11 cellular contexts compared by ENCODE assay signal in genomic region chr21:33109574-33110339, GRCh38. TPM values are rescaled to one million over a fixed set of nuclear protein-coding genes. Genes with fewer than 3 reads are reported as not detected.
A peak's percentile ranks its signal among the peaks of the same experiment; 100 is the strongest.
DNase-seq lines count a peak whose midpoint lies in the region; ATAC-seq and TF ChIP-seq lines count a peak whose summit lies in the region.
"Had no signal": no experiment of that assay in that cellular context is flagged by ENCODE, and none has a peak within 500 bp of the region (broad histone marks: within the 10 kb centered on the region; RNA-seq: fewer than 3 reads in every experiment).

No MANE protein-coding gene starts in this region.

- H3K4me3 ChIP-seq in HUES6 (ENCODE audit: low read depth, low read length): peak overlapping the region; percentile 63

- H3K36me3 Mint-ChIP-seq in WTC11: peaks cover 3% of the 10 kb centered on the region

- H3K4me3 Mint-ChIP-seq in WTC11: peak overlapping the region; percentile 74

- peak; percentile 67 for ATAC-seq in WTC11
- ATAC-seq in GM18519 (IDR thresholded peaks at IDR 0.05; ENCODE audit: low FRiP score, unreplicated experiment): no peak
- ATAC-seq in GM18858 (IDR thresholded peaks at IDR 0.05; ENCODE audit: unreplicated experiment): no peak

- H3K36me3 ChIP-seq in HUES6 (ENCODE audit: control insufficient read depth, insufficient read depth, low read length): no peaks in the 10 kb centered on the region

- CTCF ChIA-PET in WTC11 (lab: Charles Lee): interaction anchor here (0.8 to 1.9 kb wide), 4 partner anchors 11 to 85 kb away, joined by 3 to 9 read pairs (median 5); no protein-coding TSS in a partner anchor

- no peak overlapping the region for H3K9ac ChIP-seq in HUES6 (ENCODE audit: low read length)

- H3K27me3 ChIP-seq in HUES6 (ENCODE audit: control insufficient read depth, insufficient read depth, low read length): peaks cover 48% of the 10 kb centered on the region

- peaks cover 3% of the 10 kb centered on the region for H3K9me3 Mint-ChIP-seq in WTC11

- peak; percentile 27 for DNase-seq in A172 (ENCODE audit: low spot score)
- DNase-seq in WTC11 (ENCODE audit: low spot score): peak; percentile 62
- peak; percentile 70 for DNase-seq in islet precursor cell
- DNase-seq in DMS114 treated with DMSO at 0.1 percent for 48 hours (lab: John Stamatoyannopoulos, UW; ENCODE audit: unreplicated experiment): no peak
- no peak for DNase-seq in HT-29 (ENCODE audit: low spot score)
- DNase-seq: COR-L47 had no signal

- no peak overlapping the region for H3K27ac Mint-ChIP-seq in WTC11

- H3K27ac ChIP-seq in HUES6 (ENCODE audit: low read depth, low read length): no peak overlapping the region

- no peak for TF ChIP-seq CTCF in WTC11 (IDR thresholded peaks at IDR 0.05)

- no peaks in the 10 kb centered on the region for H3K9me3 ChIP-seq in HUES6 (ENCODE audit: control insufficient read depth, insufficient read depth, low read depth, low read length)

- peaks cover 39% of the 10 kb centered on the region for H3K27me3 Mint-ChIP-seq in WTC11 (ENCODE audit: low read depth)

- peaks cover 26% of the 10 kb centered on the region for H3K4me1 ChIP-seq in HUES6 (ENCODE audit: control insufficient read depth, insufficient read depth, low read length)

- H3K4me1 Mint-ChIP-seq in WTC11: peaks cover 81% of the 10 kb centered on the region

- POLR2A ChIA-PET in WTC11 (lab: Charles Lee): interaction anchor here (0.6 to 0.8 kb wide), 2 partner anchors 18 to 112 kb away, joined by 3 read pairs; no protein-coding TSS in a partner anchor

TF ChIP-seq in WTC11, 78 proteins besides CTCF, POLR2A, EP300 and RAD21:
- TF ChIP-seq, protein P1, sequence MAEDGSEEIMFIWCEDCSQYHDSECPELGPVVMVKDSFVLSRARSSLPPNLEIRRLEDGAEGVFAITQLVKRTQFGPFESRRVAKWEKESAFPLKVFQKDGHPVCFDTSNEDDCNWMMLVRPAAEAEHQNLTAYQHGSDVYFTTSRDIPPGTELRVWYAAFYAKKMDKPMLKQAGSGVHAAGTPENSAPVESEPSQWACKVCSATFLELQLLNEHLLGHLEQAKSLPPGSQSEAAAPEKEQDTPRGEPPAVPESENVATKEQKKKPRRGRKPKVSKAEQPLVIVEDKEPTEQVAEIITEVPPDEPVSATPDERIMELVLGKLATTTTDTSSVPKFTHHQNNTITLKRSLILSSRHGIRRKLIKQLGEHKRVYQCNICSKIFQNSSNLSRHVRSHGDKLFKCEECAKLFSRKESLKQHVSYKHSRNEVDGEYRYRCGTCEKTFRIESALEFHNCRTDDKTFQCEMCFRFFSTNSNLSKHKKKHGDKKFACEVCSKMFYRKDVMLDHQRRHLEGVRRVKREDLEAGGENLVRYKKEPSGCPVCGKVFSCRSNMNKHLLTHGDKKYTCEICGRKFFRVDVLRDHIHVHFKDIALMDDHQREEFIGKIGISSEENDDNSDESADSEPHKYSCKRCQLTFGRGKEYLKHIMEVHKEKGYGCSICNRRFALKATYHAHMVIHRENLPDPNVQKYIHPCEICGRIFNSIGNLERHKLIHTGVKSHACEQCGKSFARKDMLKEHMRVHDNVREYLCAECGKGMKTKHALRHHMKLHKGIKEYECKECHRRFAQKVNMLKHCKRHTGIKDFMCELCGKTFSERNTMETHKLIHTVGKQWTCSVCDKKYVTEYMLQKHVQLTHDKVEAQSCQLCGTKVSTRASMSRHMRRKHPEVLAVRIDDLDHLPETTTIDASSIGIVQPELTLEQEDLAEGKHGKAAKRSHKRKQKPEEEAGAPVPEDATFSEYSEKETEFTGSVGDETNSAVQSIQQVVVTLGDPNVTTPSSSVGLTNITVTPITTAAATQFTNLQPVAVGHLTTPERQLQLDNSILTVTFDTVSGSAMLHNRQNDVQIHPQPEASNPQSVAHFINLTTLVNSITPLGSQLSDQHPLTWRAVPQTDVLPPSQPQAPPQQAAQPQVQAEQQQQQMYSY (CRISPR knock-in tag; IDR thresholded peaks at IDR 0.05): peak; percentile 71
- no peak for TF ChIP-seq ARID4B (CRISPR knock-in tag; IDR thresholded peaks at IDR 0.05; ENCODE audit: borderline replicate concordance)
- no peak for TF ChIP-seq FOXP1 (CRISPR knock-in tag; IDR thresholded peaks at IDR 0.05; ENCODE audit: borderline replicate concordance)
- TF ChIP-seq, protein P2, sequence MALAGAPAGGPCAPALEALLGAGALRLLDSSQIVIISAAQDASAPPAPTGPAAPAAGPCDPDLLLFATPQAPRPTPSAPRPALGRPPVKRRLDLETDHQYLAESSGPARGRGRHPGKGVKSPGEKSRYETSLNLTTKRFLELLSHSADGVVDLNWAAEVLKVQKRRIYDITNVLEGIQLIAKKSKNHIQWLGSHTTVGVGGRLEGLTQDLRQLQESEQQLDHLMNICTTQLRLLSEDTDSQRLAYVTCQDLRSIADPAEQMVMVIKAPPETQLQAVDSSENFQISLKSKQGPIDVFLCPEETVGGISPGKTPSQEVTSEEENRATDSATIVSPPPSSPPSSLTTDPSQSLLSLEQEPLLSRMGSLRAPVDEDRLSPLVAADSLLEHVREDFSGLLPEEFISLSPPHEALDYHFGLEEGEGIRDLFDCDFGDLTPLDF (CRISPR knock-in tag; IDR thresholded peaks at IDR 0.05): no peak
- TF ChIP-seq, protein P3, sequence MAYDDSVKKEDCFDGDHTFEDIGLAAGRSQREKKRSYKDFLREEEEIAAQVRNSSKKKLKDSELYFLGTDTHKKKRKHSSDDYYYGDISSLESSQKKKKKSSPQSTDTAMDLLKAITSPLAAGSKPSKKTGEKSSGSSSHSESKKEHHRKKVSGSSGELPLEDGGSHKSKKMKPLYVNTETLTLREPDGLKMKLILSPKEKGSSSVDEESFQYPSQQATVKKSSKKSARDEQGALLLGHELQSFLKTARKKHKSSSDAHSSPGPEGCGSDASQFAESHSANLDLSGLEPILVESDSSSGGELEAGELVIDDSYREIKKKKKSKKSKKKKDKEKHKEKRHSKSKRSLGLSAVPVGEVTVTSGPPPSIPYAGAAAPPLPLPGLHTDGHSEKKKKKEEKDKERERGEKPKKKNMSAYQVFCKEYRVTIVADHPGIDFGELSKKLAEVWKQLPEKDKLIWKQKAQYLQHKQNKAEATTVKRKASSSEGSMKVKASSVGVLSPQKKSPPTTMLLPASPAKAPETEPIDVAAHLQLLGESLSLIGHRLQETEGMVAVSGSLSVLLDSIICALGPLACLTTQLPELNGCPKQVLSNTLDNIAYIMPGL (CRISPR knock-in tag; IDR thresholded peaks at IDR 0.05): 0 out of 2 replicates have a peak, but pooled peaks have one; percentile 19
- TF ChIP-seq RORB (CRISPR knock-in tag; IDR thresholded peaks at IDR 0.05): no peak
- TF ChIP-seq MYBL2 (CRISPR knock-in tag; IDR thresholded peaks at IDR 0.05): no peak
- TF ChIP-seq ZNF423 (CRISPR knock-in tag; IDR thresholded peaks at IDR 0.05): peak; percentile 23; the same call in 1 of the 2 replicates

RNA-seq across cellular contexts. Expression of gene OLIG1, which starts 39.8 kb away (rescaled TPM):
- not detected in 2 replicates for total RNA-seq in A172 (2014; rRNA removed; shearing (Covaris generic))
- 2.1 to 2.4 TPM (median 2.2 TPM) in 3 replicates for total RNA-seq in WTC11 (2021)
- total RNA-seq in HT-29 (2014; rRNA removed; shearing (Covaris generic)): not detected in 2 replicates
- total RNA-seq: M059J, pulmonary artery endothelial cell had no signal

Comparison
In these comparisons a context has a peak if more than half of its experiments do, and no peak if none do; other contexts are left out.
1. DNase-seq: peak in A172 (single experiment), WTC11 (single experiment) and islet precursor cell (single experiment); none in DMS114 treated with DMSO at 0.1 percent for 48 hours (single experiment) and HT-29 (single experiment).